ENCODE assay signal across 1 cellular context in the genomic region with DNA sequence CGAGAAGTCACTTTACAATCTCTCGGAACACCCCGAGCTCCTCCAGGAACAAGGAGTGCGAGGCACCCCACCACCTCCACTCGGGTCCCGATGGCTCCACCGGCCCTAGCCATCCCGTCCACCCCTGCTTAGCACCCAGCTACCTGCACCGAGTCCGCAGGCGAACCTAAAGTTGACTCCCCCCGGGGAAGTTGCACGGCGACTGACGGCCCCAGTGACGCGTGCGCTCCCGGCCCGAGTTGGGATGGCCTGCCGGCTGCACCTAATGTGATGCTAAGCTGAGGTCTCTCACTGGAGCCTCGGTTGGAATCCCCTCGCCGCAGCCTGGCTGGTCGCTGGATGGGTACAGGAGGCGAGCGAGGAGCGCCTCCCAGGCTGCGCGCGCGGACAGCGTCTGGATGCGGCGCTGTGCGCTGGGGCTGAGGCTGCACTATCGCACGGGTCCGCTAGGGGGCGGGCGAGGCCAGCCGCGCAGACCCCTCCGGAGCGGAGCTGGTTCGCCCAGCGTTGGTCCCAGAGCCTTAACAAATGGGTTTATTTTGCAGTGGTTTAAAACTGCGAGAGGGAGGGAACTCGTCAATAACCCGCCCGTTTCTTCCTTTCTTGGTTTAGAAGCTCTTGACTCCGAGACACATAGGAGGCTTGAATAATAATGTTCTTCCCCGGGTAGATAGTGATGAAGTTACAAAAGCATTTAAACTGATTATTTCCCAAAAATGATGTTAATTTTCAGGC.
A peak's percentile ranks its signal among the peaks of the same experiment; 100 is the strongest.
TF ChIP-seq lines count a peak whose summit lies in the region.

Gene OXTR (minus strand): TSS at position 526 of the 735 bp plus-strand sequence. CDS start 1,426 bp downstream, outside the sequence.

TF ChIP-seq in HepG2, 621 proteins besides CTCF, POLR2A, EP300 and RAD21 (continued from another document and continues in another):
- TF ChIP-seq AKNA (CRISPR knock-in tag; IDR thresholded peaks at IDR 0.05; ENCODE audit: borderline replicate concordance) (no peak), NFATC3 (CRISPR knock-in tag; IDR thresholded peaks at IDR 0.05) (no peak), ZNF883 (CRISPR knock-in tag; IDR thresholded peaks at IDR 0.05; ENCODE audit: not compliant biosample characterization) (peak; percentile 23), HMG20B (CRISPR knock-in tag; conservative IDR thresholded peaks at IDR 0.05) (no peak), TOPORS (CRISPR knock-in tag; IDR thresholded peaks at IDR 0.05) (no peak), GPN1 (CRISPR knock-in tag; IDR thresholded peaks at IDR 0.05; ENCODE audit: borderline replicate concordance) (no peak), YY1 (IDR thresholded peaks at IDR 0.05; ENCODE audit: insufficient read depth, insufficient replicate concordance, low read depth, low read length) (peak; percentile 32), POGK (CRISPR knock-in tag; conservative IDR thresholded peaks at IDR 0.05) (0 out of 2 replicates have a peak, but pooled peaks have one; percentile 26), ZNF317 (CRISPR knock-in tag; IDR thresholded peaks at IDR 0.05) (no peak), PHF20 (CRISPR knock-in tag; IDR thresholded peaks at IDR 0.05) (no peak), ZNF331 (CRISPR knock-in tag; IDR thresholded peaks at IDR 0.05) (peak; percentile 30; the same call in 1 of the 2 replicates), BCL6 (CRISPR knock-in tag; IDR thresholded peaks at IDR 0.05) (no peak), BRF2 (CRISPR knock-in tag; IDR thresholded peaks at IDR 0.05) (no peak), MTA1 (CRISPR knock-in tag; IDR thresholded peaks at IDR 0.05; ENCODE audit: borderline replicate concordance) (peak; percentile 49; the same call in 1 of the 2 replicates), KDM1A (CRISPR knock-in tag; IDR thresholded peaks at IDR 0.05) (no peak), RBM39 (IDR thresholded peaks at IDR 0.05; ENCODE audit: low read depth, low read length, poor library complexity, severe bottlenecking) (no peak), ZNF30 (CRISPR knock-in tag; IDR thresholded peaks at IDR 0.05) (no peak), ISL2 (CRISPR knock-in tag; IDR thresholded peaks at IDR 0.05) (peak; percentile 60; the same call in 1 of the 2 replicates), CSRNP2 (CRISPR knock-in tag; conservative IDR thresholded peaks at IDR 0.05; ENCODE audit: low read depth) (no peak), CCAR2 (optimal IDR thresholded peaks at IDR 0.05; ENCODE audit: low read depth, low read length) (no peak), MTA3 (CRISPR knock-in tag; IDR thresholded peaks at IDR 0.05) (no peak), FOXP4 (CRISPR knock-in tag; IDR thresholded peaks at IDR 0.05) (no peak), ZNF501 (CRISPR knock-in tag; IDR thresholded peaks at IDR 0.05) (peak; percentile 85), DR1 (CRISPR knock-in tag; IDR thresholded peaks at IDR 0.05) (0 out of 2 replicates have a peak, but pooled peaks have one; percentile 35), ZNF704 (CRISPR knock-in tag; IDR thresholded peaks at IDR 0.05; ENCODE audit: borderline replicate concordance) (no peak), CEBPB (IDR thresholded peaks at IDR 0.05; ENCODE audit: borderline replicate concordance, low read depth, low read length) (no peak), ARID5B (CRISPR knock-in tag; IDR thresholded peaks at IDR 0.05) (peak; percentile 42; the same call in 1 of the 2 replicates), PPARG (CRISPR knock-in tag; conservative IDR thresholded peaks at IDR 0.05) (no peak)
- TF ChIP-seq, protein P1, sequence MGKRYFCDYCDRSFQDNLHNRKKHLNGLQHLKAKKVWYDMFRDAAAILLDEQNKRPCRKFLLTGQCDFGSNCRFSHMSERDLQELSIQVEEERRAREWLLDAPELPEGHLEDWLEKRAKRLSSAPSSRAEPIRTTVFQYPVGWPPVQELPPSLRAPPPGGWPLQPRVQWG (CRISPR knock-in tag; IDR thresholded peaks at IDR 0.05; ENCODE audit: borderline replicate concordance, low read depth) = no peak
- TF ChIP-seq, protein P2, sequence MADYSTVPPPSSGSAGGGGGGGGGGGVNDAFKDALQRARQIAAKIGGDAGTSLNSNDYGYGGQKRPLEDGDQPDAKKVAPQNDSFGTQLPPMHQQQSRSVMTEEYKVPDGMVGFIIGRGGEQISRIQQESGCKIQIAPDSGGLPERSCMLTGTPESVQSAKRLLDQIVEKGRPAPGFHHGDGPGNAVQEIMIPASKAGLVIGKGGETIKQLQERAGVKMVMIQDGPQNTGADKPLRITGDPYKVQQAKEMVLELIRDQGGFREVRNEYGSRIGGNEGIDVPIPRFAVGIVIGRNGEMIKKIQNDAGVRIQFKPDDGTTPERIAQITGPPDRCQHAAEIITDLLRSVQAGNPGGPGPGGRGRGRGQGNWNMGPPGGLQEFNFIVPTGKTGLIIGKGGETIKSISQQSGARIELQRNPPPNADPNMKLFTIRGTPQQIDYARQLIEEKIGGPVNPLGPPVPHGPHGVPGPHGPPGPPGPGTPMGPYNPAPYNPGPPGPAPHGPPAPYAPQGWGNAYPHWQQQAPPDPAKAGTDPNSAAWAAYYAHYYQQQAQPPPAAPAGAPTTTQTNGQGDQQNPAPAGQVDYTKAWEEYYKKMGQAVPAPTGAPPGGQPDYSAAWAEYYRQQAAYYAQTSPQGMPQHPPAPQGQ (CRISPR knock-in tag; IDR thresholded peaks at IDR 0.05; ENCODE audit: borderline replicate concordance) = no peak
- TF ChIP-seq, protein P3, sequence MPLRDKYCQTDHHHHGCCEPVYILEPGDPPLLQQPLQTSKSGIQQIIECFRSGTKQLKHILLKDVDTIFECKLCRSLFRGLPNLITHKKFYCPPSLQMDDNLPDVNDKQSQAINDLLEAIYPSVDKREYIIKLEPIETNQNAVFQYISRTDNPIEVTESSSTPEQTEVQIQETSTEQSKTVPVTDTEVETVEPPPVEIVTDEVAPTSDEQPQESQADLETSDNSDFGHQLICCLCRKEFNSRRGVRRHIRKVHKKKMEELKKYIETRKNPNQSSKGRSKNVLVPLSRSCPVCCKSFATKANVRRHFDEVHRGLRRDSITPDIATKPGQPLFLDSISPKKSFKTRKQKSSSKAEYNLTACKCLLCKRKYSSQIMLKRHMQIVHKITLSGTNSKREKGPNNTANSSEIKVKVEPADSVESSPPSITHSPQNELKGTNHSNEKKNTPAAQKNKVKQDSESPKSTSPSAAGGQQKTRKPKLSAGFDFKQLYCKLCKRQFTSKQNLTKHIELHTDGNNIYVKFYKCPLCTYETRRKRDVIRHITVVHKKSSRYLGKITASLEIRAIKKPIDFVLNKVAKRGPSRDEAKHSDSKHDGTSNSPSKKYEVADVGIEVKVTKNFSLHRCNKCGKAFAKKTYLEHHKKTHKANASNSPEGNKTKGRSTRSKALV (CRISPR knock-in tag; IDR thresholded peaks at IDR 0.05) = peak; percentile 100
